1 cellular context compared by ENCODE assay signal in the genomic region with DNA sequence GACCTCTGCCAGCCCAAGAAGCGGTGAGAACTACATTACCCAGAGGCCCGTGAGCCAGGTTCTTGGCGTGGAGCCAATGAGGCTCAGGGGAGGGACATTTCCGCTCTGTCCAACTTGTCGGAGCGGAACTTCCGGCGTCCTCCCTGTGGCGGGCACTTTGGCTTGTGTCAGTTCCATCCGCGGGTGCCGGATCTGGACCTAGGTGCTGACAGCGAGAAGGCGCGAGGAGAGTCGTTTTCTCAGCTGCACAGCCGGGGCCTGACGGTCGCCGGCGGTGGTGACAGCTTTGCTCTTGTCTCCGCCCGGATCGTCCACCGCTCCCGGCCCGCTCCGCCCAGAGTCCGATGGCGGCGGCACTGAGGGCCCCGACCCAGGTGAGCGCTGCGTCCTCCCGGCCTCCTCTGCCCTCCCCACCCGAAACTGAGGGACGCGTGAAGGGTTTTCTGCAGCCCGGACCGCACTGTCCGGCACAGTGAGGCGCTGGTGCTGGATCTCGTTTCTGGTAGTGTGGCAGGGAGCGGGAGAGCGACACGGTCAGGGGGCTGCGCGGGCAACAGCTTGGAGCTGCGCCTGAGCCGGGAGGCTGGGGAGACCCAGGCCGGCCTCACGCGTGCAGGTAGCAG.
TF ChIP-seq lines count a peak whose summit lies in the region.

A gene (plus strand): TSS at position 125 of the 623 bp plus-strand sequence. CDS start 4,461 bp downstream, outside the sequence.

TF ChIP-seq in HepG2, 621 proteins besides CTCF, POLR2A, EP300 and RAD21 (continued from another document and continues in another):
- TF ChIP-seq, protein P1, sequence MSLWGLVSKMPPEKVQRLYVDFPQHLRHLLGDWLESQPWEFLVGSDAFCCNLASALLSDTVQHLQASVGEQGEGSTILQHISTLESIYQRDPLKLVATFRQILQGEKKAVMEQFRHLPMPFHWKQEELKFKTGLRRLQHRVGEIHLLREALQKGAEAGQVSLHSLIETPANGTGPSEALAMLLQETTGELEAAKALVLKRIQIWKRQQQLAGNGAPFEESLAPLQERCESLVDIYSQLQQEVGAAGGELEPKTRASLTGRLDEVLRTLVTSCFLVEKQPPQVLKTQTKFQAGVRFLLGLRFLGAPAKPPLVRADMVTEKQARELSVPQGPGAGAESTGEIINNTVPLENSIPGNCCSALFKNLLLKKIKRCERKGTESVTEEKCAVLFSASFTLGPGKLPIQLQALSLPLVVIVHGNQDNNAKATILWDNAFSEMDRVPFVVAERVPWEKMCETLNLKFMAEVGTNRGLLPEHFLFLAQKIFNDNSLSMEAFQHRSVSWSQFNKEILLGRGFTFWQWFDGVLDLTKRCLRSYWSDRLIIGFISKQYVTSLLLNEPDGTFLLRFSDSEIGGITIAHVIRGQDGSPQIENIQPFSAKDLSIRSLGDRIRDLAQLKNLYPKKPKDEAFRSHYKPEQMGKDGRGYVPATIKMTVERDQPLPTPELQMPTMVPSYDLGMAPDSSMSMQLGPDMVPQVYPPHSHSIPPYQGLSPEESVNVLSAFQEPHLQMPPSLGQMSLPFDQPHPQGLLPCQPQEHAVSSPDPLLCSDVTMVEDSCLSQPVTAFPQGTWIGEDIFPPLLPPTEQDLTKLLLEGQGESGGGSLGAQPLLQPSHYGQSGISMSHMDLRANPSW (CRISPR knock-in tag; IDR thresholded peaks at IDR 0.05; ENCODE audit: borderline replicate concordance), result no peak; the same call in 1 of the 2 replicates
- TF ChIP-seq, protein P2, sequence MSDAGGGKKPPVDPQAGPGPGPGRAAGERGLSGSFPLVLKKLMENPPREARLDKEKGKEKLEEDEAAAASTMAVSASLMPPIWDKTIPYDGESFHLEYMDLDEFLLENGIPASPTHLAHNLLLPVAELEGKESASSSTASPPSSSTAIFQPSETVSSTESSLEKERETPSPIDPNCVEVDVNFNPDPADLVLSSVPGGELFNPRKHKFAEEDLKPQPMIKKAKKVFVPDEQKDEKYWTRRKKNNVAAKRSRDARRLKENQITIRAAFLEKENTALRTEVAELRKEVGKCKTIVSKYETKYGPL (CRISPR knock-in tag; IDR thresholded peaks at IDR 0.05), result no peak
- TF ChIP-seq GATAD1 (CRISPR knock-in tag; IDR thresholded peaks at IDR 0.05), result peak; percentile 97
- TF ChIP-seq ZNF883 (CRISPR knock-in tag; IDR thresholded peaks at IDR 0.05; ENCODE audit: not compliant biosample characterization), result peak; percentile 81
- TF ChIP-seq RAD51 (IDR thresholded peaks at IDR 0.05; ENCODE audit: borderline replicate concordance), result no peak
- TF ChIP-seq GLI4 (CRISPR knock-in tag; IDR thresholded peaks at IDR 0.05; ENCODE audit: borderline replicate concordance), result peak; percentile 85; the same call in 1 of the 2 replicates
- no peak for TF ChIP-seq MAFG (CRISPR knock-in tag; IDR thresholded peaks at IDR 0.05)
- no peak for TF ChIP-seq CEBPG (CRISPR knock-in tag; IDR thresholded peaks at IDR 0.05)
- TF ChIP-seq CREM (IDR thresholded peaks at IDR 0.05), result peak; percentile 94
- no peak for TF ChIP-seq CREM (CRISPR knock-in tag; IDR thresholded peaks at IDR 0.05)
- TF ChIP-seq, protein P3, sequence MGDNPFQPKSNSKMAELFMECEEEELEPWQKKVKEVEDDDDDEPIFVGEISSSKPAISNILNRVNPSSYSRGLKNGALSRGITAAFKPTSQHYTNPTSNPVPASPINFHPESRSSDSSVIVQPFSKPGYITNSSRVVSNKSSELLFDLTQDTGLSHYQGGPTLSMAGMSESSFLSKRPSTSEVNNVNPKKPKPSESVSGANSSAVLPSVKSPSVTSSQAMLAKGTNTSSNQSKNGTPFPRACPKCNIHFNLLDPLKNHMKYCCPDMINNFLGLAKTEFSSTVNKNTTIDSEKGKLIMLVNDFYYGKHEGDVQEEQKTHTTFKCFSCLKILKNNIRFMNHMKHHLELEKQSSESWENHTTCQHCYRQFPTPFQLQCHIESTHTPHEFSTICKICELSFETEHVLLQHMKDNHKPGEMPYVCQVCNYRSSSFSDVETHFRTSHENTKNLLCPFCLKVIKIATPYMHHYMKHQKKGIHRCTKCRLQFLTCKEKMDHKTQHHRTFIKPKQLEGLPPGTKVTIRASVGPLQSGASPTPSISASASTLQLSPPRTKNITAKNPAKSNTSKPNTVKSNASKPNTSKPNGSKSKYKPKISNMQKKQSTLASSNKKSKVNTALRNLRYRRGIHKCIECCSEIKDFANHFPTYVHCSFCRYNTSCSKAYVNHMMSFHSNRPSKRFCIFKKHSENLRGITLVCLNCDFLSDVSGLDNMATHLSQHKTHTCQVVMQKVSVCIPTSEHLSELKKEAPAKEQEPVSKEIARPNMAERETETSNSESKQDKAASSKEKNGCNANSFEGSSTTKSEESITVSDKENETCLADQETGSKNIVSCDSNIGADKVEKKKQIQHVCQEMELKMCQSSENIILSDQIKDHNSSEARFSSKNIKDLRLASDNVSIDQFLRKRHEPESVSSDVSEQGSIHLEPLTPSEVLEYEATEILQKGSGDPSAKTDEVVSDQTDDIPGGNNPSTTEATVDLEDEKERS (CRISPR knock-in tag; IDR thresholded peaks at IDR 0.05), result no peak
- TF ChIP-seq KLF15 (CRISPR knock-in tag; IDR thresholded peaks at IDR 0.05; ENCODE audit: borderline replicate concordance), result no peak
- TF ChIP-seq, protein P4, sequence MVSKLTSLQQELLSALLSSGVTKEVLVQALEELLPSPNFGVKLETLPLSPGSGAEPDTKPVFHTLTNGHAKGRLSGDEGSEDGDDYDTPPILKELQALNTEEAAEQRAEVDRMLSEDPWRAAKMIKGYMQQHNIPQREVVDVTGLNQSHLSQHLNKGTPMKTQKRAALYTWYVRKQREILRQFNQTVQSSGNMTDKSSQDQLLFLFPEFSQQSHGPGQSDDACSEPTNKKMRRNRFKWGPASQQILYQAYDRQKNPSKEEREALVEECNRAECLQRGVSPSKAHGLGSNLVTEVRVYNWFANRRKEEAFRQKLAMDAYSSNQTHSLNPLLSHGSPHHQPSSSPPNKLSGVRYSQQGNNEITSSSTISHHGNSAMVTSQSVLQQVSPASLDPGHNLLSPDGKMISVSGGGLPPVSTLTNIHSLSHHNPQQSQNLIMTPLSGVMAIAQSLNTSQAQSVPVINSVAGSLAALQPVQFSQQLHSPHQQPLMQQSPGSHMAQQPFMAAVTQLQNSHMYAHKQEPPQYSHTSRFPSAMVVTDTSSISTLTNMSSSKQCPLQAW (CRISPR knock-in tag; IDR thresholded peaks at IDR 0.05), result 0 out of 2 replicates have a peak, but pooled peaks have one; percentile 43
- no peak for TF ChIP-seq ZNF660 (CRISPR knock-in tag; IDR thresholded peaks at IDR 0.05; ENCODE audit: borderline replicate concordance, low read depth)
- TF ChIP-seq, protein P5, sequence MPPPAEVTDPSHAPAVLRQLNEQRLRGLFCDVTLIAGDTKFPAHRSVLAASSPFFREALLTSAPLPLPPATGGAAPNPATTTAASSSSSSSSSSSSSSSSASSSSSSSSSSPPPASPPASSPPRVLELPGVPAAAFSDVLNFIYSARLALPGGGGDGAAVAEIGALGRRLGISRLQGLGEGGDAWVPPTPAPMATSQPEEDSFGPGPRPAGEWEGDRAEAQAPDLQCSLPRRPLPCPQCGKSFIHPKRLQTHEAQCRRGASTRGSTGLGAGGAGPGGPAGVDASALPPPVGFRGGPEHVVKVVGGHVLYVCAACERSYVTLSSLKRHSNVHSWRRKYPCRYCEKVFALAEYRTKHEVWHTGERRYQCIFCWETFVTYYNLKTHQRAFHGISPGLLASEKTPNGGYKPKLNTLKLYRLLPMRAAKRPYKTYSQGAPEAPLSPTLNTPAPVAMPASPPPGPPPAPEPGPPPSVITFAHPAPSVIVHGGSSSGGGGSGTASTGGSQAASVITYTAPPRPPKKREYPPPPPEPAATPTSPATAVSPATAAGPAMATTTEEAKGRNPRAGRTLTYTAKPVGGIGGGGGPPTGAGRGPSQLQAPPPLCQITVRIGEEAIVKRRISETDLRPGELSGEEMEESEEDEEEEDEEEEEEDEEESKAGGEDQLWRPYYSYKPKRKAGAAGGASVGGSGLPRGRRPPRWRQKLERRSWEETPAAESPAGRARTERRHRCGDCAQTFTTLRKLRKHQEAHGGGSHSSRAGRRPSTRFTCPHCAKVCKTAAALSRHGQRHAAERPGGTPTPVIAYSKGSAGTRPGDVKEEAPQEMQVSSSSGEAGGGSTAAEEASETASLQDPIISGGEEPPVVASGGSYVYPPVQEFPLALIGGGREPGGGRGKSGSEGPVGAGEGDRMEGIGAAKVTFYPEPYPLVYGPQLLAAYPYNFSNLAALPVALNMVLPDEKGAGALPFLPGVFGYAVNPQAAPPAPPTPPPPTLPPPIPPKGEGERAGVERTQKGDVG (CRISPR knock-in tag; IDR thresholded peaks at IDR 0.05; ENCODE audit: borderline replicate concordance), result 0 out of 2 replicates have a peak, but pooled peaks have one; percentile 38
- TF ChIP-seq, protein P6, sequence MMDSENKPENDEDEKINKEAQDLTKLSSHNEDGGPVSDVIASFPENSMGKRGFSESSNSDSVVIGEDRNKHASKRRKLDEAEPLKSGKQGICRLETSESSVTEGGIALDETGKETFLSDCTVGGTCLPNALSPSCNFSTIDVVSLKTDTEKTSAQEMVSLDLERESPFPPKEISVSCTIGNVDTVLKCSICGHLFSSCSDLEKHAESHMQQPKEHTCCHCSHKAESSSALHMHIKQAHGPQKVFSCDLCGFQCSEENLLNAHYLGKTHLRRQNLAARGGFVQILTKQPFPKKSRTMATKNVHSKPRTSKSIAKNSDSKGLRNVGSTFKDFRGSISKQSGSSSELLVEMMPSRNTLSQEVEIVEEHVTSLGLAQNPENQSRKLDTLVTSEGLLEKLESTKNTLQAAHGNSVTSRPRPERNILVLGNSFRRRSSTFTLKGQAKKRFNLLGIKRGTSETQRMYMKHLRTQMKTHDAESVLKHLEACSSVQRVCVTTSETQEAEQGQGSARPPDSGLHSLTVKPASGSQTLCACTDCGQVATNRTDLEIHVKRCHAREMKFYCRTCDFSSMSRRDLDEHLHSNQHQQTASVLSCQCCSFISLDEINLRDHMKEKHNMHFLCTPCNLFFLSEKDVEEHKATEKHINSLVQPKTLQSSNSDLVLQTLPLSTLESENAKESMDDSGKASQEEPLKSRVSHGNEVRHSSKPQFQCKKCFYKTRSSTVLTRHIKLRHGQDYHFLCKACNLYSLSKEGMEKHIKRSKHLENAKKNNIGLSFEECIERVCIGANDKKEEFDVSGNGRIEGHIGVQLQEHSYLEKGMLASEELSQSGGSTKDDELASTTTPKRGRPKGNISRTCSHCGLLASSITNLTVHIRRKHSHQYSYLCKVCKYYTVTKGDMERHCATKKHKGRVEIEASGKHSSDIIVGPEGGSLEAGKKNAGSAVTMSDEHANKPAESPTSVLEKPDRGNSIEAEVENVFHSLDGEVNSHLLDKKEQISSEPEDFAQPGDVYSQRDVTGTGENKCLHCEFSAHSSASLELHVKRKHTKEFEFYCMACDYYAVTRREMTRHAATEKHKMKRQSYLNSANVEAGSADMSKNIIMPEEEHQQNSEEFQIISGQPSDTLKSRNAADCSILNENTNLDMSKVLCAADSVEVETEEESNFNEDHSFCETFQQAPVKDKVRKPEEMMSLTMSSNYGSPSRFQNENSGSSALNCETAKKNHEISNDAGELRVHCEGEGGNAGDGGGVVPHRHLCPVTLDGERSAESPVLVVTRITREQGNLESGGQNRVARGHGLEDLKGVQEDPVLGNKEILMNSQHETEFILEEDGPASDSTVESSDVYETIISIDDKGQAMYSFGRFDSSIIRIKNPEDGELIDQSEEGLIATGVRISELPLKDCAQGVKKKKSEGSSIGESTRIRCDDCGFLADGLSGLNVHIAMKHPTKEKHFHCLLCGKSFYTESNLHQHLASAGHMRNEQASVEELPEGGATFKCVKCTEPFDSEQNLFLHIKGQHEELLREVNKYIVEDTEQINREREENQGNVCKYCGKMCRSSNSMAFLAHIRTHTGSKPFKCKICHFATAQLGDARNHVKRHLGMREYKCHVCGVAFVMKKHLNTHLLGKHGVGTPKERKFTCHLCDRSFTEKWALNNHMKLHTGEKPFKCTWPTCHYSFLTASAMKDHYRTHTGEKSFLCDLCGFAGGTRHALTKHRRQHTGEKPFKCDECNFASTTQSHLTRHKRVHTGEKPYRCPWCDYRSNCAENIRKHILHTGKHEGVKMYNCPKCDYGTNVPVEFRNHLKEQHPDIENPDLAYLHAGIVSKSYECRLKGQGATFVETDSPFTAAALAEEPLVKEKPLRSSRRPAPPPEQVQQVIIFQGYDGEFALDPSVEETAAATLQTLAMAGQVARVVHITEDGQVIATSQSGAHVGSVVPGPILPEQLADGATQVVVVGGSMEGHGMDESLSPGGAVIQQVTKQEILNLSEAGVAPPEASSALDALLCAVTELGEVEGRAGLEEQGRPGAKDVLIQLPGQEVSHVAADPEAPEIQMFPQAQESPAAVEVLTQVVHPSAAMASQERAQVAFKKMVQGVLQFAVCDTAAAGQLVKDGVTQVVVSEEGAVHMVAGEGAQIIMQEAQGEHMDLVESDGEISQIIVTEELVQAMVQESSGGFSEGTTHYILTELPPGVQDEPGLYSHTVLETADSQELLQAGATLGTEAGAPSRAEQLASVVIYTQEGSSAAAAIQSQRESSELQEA (CRISPR knock-in tag; IDR thresholded peaks at IDR 0.05; ENCODE audit: not compliant biosample characterization), result peak; percentile 76
- TF ChIP-seq, protein P7, sequence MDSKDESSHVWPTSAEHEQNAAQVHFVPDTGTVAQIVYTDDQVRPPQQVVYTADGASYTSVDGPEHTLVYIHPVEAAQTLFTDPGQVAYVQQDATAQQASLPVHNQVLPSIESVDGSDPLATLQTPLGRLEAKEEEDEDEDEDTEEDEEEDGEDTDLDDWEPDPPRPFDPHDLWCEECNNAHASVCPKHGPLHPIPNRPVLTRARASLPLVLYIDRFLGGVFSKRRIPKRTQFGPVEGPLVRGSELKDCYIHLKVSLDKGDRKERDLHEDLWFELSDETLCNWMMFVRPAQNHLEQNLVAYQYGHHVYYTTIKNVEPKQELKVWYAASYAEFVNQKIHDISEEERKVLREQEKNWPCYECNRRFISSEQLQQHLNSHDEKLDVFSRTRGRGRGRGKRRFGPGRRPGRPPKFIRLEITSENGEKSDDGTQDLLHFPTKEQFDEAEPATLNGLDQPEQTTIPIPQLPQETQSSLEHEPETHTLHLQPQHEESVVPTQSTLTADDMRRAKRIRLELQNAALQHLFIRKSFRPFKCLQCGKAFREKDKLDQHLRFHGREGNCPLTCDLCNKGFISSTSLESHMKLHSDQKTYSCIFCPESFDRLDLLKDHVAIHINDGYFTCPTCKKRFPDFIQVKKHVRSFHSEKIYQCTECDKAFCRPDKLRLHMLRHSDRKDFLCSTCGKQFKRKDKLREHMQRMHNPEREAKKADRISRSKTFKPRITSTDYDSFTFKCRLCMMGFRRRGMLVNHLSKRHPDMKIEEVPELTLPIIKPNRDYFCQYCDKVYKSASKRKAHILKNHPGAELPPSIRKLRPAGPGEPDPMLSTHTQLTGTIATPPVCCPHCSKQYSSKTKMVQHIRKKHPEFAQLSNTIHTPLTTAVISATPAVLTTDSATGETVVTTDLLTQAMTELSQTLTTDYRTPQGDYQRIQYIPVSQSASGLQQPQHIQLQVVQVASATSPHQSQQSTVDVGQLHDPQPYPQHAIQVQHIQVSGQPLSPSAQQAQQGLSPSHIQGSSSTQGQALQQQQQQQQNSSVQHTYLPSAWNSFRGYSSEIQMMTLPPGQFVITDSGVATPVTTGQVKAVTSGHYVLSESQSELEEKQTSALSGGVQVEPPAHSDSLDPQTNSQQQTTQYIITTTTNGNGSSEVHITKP (CRISPR knock-in tag; IDR thresholded peaks at IDR 0.05; ENCODE audit: low read depth), result 0 out of 2 replicates have a peak, but pooled peaks have one; percentile 19
- TF ChIP-seq SP4 (CRISPR knock-in tag; IDR thresholded peaks at IDR 0.05), result peak; percentile 54; the same call in 1 of the 2 replicates
- TF ChIP-seq RARG (CRISPR knock-in tag; IDR thresholded peaks at IDR 0.05; ENCODE audit: low read depth), result no peak
- TF ChIP-seq ZNF121 (CRISPR knock-in tag; IDR thresholded peaks at IDR 0.05), result no peak
